In genomic region chr1:62208970-62209369, GRCh38 we compare ENCODE assay signal across 36 cellular contexts. TPM values are rescaled to one million over a fixed set of nuclear protein-coding genes. Genes with fewer than 3 reads are reported as not detected.
"Had no signal": no experiment of that assay in that cellular context is flagged by ENCODE, and none has a peak within 500 bp of the region (broad histone marks: within the 10 kb centered on the region; RNA-seq: fewer than 3 reads in every experiment).

No MANE protein-coding gene starts in this region.

- H3K27me3 ChIP-seq: ascending aorta, cardiac muscle cell had no signal

- DNase-seq: activated CD4-positive, alpha-beta memory T cell treated with anti-CD3 and anti-CD28 coated beads, Interleukin-2, amount 10 ng/mL, durations not matched to agents 7 days and 5 days; activated CD4-positive, alpha-beta T cell treated with anti-CD3 and anti-CD28 coated beads for 1 hour; activated CD4-positive, alpha-beta T cell treated with anti-CD3 and anti-CD28 coated beads for 36 hours; activated CD4-positive, alpha-beta T cell treated with anti-CD3 and anti-CD28 coated beads for 48 hours; activated CD4-positive, alpha-beta T cell treated with anti-CD3 and anti-CD28 coated beads, Interleukin-2, amount 10 ng/mL, durations not matched to agents 7 days and 5 days; activated CD4-positive, alpha-beta T cell treated with anti-CD3 and anti-CD28 coated beads, Interleukin-2, amount 50 U/mL, for 48 hours; activated CD4-positive, CD25-positive, alpha-beta regulatory T cell; activated CD8-positive, alpha-beta memory T cell treated with anti-CD3 and anti-CD28 coated beads for 24 hours; activated CD8-positive, alpha-beta memory T cell treated with anti-CD3 and anti-CD28 coated beads, Interleukin-2, amount 10 ng/mL, durations not matched to agents 7 days and 5 days; activated CD8-positive, alpha-beta memory T cell treated with anti-CD3 and anti-CD28 coated beads, Interleukin-2, amount 50 U/mL, for 48 hours; activated CD8-positive, alpha-beta T cell treated with anti-CD3 and anti-CD28 coated beads, Interleukin-2, amount 10 ng/mL, durations not matched to agents 7 days and 5 days; activated effector memory CD4-positive, alpha-beta T cell treated with Interleukin-2 at 50 U/mL for 16 hours; activated gamma-delta T cell; activated naive CD4-positive, alpha-beta T cell treated with anti-CD3 and anti-CD28 coated beads, Interleukin-2, amount 10 ng/mL, durations not matched to agents 7 days and 5 days; activated naive CD4-positive, alpha-beta T cell treated with Interleukin-2 at 50 U/mL for 16 hours; activated naive CD8-positive, alpha-beta T cell treated with anti-CD3 and anti-CD28 coated beads, Interleukin-2, amount 10 ng/mL, durations not matched to agents 7 days and 5 days; activated naive CD8-positive, alpha-beta T cell treated with anti-CD3 and anti-CD28 coated beads, Interleukin-2, amount 50 U/mL, for 24 hours; activated T-cell treated with anti-CD3 and anti-CD28 coated beads, Interleukin-2, amount 50 U/mL, for 24 hours; activated T-cell treated with anti-CD3 and anti-CD28 coated beads, Interleukin-2, amount 50 U/mL, for 48 hours; amygdala; anterior cingulate cortex; caudate nucleus; cerebellar nuclear complex; T-helper 2 cell; T-helper 9 cell had no signal

- H3K36me3 Mint-ChIP-seq: activated naive CD4-positive, alpha-beta T cell treated with anti-CD3 and anti-CD28 coated beads, Interleukin-2, amount 10 ng/mL, durations not matched to agents 7 days and 5 days; brain had no signal

- H3K4me1 ChIP-seq: ascending aorta had no signal

- H3K4me3 ChIP-seq: ascending aorta, cardiac muscle cell had no signal

- H3K4me1 Mint-ChIP-seq: activated naive CD4-positive, alpha-beta T cell treated with anti-CD3 and anti-CD28 coated beads, Interleukin-2, amount 50 U/mL, for 24 hours; activated naive CD8-positive, alpha-beta T cell treated with anti-CD3 and anti-CD28 coated beads, Interleukin-2, amount 10 ng/mL, durations not matched to agents 7 days and 5 days; brain had no signal

- H3K27me3 Mint-ChIP-seq: activated CD4-positive, alpha-beta T cell treated with anti-CD3 and anti-CD28 coated beads for 36 hours; activated naive CD8-positive, alpha-beta T cell; activated naive CD8-positive, alpha-beta T cell treated with anti-CD3 and anti-CD28 coated beads, Interleukin-2, amount 10 ng/mL, durations not matched to agents 7 days and 5 days had no signal

- H3K4me3 Mint-ChIP-seq: activated CD4-positive, alpha-beta memory T cell treated with anti-CD3 and anti-CD28 coated beads, Interleukin-2, amount 10 ng/mL, durations not matched to agents 7 days and 5 days; activated CD4-positive, alpha-beta T cell treated with anti-CD3 and anti-CD28 coated beads for 36 hours; activated CD4-positive, alpha-beta T cell treated with anti-CD3 and anti-CD28 coated beads, Interleukin-2, amount 10 ng/mL, durations not matched to agents 7 days and 5 days; activated CD8-positive, alpha-beta memory T cell treated with anti-CD3 and anti-CD28 coated beads, Interleukin-2, amount 10 ng/mL, durations not matched to agents 7 days and 5 days; activated CD8-positive, alpha-beta T cell treated with anti-CD3 and anti-CD28 coated beads, Interleukin-2, amount 10 ng/mL, durations not matched to agents 7 days and 5 days; activated naive CD4-positive, alpha-beta T cell treated with anti-CD3 and anti-CD28 coated beads, Interleukin-2, amount 10 ng/mL, durations not matched to agents 7 days and 5 days; activated naive CD4-positive, alpha-beta T cell treated with anti-CD3 and anti-CD28 coated beads, Interleukin-2, amount 50 U/mL, for 24 hours; activated naive CD8-positive, alpha-beta T cell; activated naive CD8-positive, alpha-beta T cell treated with anti-CD3 and anti-CD28 coated beads, Interleukin-2, amount 10 ng/mL, durations not matched to agents 7 days and 5 days; activated naive CD8-positive, alpha-beta T cell treated with anti-CD3 and anti-CD28 coated beads, Interleukin-2, amount 50 U/mL, for 24 hours; activated T-cell treated with anti-CD3 and anti-CD28 coated beads, Interleukin-2, amount 50 U/mL, for 24 hours; brain; central memory CD8-positive, alpha-beta T cell; T-helper 1 cell treated with Interleukin-12 subunit alpha and Interleukin-12 subunit beta and Interleukin-4 antibody, amounts not matched to agents 30 μg/mL and 1 μg/mL, for 36 hours; T-helper 2 cell treated with Interferon-gamma antibody and Interleukin-4, amounts not matched to agents 5 μg/mL and 100 μg/mL, for 36 hours had no signal

- ATAC-seq: activated CD4-positive, alpha-beta T cell treated with anti-CD3 and anti-CD28 coated beads for 36 hours; activated CD4-positive, CD25-positive, alpha-beta regulatory T cell treated with anti-CD3 and anti-CD28 coated beads, Interleukin-2, amount 50 U/mL, for 24 hours; activated CD8-positive, alpha-beta memory T cell treated with anti-CD3 and anti-CD28 coated beads, Interleukin-2, amount 10 ng/mL, durations not matched to agents 7 days and 5 days; activated CD8-positive, alpha-beta T cell treated with anti-CD3 and anti-CD28 coated beads, Interleukin-2, amount 10 ng/mL, durations not matched to agents 7 days and 5 days; activated naive CD8-positive, alpha-beta T cell treated with anti-CD3 and anti-CD28 coated beads, Interleukin-2, amount 50 U/mL, for 24 hours had no signal

- H3K36me3 ChIP-seq: ascending aorta, cardiac muscle cell had no signal

- H3K27ac ChIP-seq: ascending aorta, cardiac muscle cell, VCaP had no signal

- H3K27ac Mint-ChIP-seq: activated CD4-positive, alpha-beta memory T cell treated with anti-CD3 and anti-CD28 coated beads, Interleukin-2, amount 10 ng/mL, durations not matched to agents 7 days and 5 days; activated CD4-positive, alpha-beta T cell treated with anti-CD3 and anti-CD28 coated beads for 36 hours; activated CD4-positive, alpha-beta T cell treated with anti-CD3 and anti-CD28 coated beads, Interleukin-2, amount 10 ng/mL, durations not matched to agents 7 days and 5 days; activated CD8-positive, alpha-beta memory T cell treated with anti-CD3 and anti-CD28 coated beads, Interleukin-2, amount 10 ng/mL, durations not matched to agents 7 days and 5 days; activated CD8-positive, alpha-beta T cell treated with anti-CD3 and anti-CD28 coated beads, Interleukin-2, amount 10 ng/mL, durations not matched to agents 7 days and 5 days; activated naive CD4-positive, alpha-beta T cell treated with anti-CD3 and anti-CD28 coated beads, Interleukin-2, amount 10 ng/mL, durations not matched to agents 7 days and 5 days; activated naive CD4-positive, alpha-beta T cell treated with anti-CD3 and anti-CD28 coated beads, Interleukin-2, amount 50 U/mL, for 24 hours; activated naive CD8-positive, alpha-beta T cell; activated naive CD8-positive, alpha-beta T cell treated with anti-CD3 and anti-CD28 coated beads, Interleukin-2, amount 10 ng/mL, durations not matched to agents 7 days and 5 days; activated naive CD8-positive, alpha-beta T cell treated with anti-CD3 and anti-CD28 coated beads, Interleukin-2, amount 50 U/mL, for 24 hours; activated T-cell treated with anti-CD3 and anti-CD28 coated beads, Interleukin-2, amount 50 U/mL, for 24 hours; activated T-helper 2 cell treated with anti-CD3 and anti-CD28 coated beads, Interferon-gamma antibody, Interleukin-2, Interleukin-4, amounts not matched to agents 10 μg/mL and 5 μg/mL and 100 μg/mL, durations not matched to agents 14 hours and 24 hours and 36 hours; brain; T-helper 1 cell treated with Interleukin-12 subunit alpha and Interleukin-12 subunit beta and Interleukin-4 antibody, amounts not matched to agents 30 μg/mL and 1 μg/mL, for 36 hours; T-helper 2 cell treated with Interferon-gamma antibody and Interleukin-4, amounts not matched to agents 5 μg/mL and 100 μg/mL, for 36 hours had no signal

RNA-seq across cellular contexts. Expression of gene L1TD1, which starts 14.3 kb away (rescaled TPM):
- total RNA-seq: activated CD4-positive, alpha-beta memory T cell treated with anti-CD3 and anti-CD28 coated beads, Interleukin-2, amount 10 ng/mL, durations not matched to agents 7 days and 5 days; activated CD4-positive, alpha-beta T cell treated with anti-CD3 and anti-CD28 coated beads, Interleukin-2, amount 10 ng/mL, durations not matched to agents 7 days and 5 days; activated CD8-positive, alpha-beta memory T cell treated with anti-CD3 and anti-CD28 coated beads, Interleukin-2, amount 10 ng/mL, durations not matched to agents 7 days and 5 days; activated CD8-positive, alpha-beta T cell treated with anti-CD3 and anti-CD28 coated beads, Interleukin-2, amount 10 ng/mL, durations not matched to agents 7 days and 5 days; activated naive CD8-positive, alpha-beta T cell treated with anti-CD3 and anti-CD28 coated beads, Interleukin-2, amount 10 ng/mL, durations not matched to agents 7 days and 5 days; activated T-helper 2 cell treated with anti-CD3 and anti-CD28 coated beads, Interferon-gamma antibody, Interleukin-2, Interleukin-4, amounts not matched to agents 10 μg/mL and 5 μg/mL and 100 μg/mL, durations not matched to agents 14 hours and 24 hours and 36 hours; ascending aorta had no signal
- polyA plus RNA-seq: cardiac muscle cell had no signal
